ENCODE assay signal across 8 cellular contexts in the genomic region with DNA sequence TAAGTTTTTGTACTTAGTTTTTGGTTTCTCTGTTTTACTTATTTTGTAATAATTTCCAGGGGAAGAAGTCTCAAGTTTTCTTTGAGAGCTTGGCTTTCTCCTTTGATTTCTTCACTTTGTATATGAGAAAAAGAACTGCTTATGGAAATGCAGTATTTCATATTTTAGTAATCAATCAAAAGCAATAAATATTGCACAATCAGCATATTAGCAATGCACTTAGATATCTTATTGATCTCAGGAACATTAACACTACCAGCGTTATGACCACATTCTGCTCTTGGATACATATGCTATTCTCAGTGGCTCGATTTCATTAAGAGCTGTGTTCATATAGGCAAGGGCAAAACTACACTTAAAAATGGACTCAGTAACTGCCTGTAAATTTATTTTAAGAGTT.
"Had no signal": no experiment of that assay in that cellular context is flagged by ENCODE, and none has a peak within 500 bp of the region (broad histone marks: within the 10 kb centered on the region; RNA-seq: fewer than 3 reads in every experiment).

No MANE protein-coding gene starts in this region.

- DNase-seq: GOT3, H9, HCEC 1CT, Karpas-422, KBM-7 had no signal

- H3K9ac ChIP-seq: KMS-11 had no signal

- FAIRE-seq: H54, HTR-8/SVneo had no signal

- H3K27ac ChIP-seq: KMS-11 had no signal

- H3K4me2 ChIP-seq: KMS-11 had no signal
